Comparison of ENCODE assay signal across 8 cellular contexts in genomic region chr16:79261461-79261860, GRCh38.
DNase-seq lines count a peak whose midpoint lies in the region; ATAC-seq and TF ChIP-seq lines count a peak whose summit lies in the region.

No MANE protein-coding gene starts in this region.

- CTCF ChIA-PET in PC-3 (lab: Charles Lee), result no interaction called here

- H3K9me3 ChIP-seq in MM.1S (replicated peaks; ENCODE audit: insufficient read depth, low read length), result no peaks in the 10 kb centered on the region
- H3K9me3 ChIP-seq in PC-3 (ENCODE audit: low read length), result no peaks in the 10 kb centered on the region

- no TSS peak for BruUV-seq in PC-3 (replicated peaks; lab: Mats Ljungman, UMichigan)

- H3K4me3 ChIP-seq in MM.1S (ENCODE audit: low read length) (no peak overlapping the region), PC-3 (ENCODE audit: low read length) (no peak overlapping the region)

- H3K9ac ChIP-seq in MM.1S (ENCODE audit: low read length) (no peak overlapping the region), PC-3 (ENCODE audit: low read length) (no peak overlapping the region)

- no peaks in the 10 kb centered on the region for H3K27me3 ChIP-seq in MM.1S (replicated peaks; ENCODE audit: insufficient read depth, low read length)
- no peaks in the 10 kb centered on the region for H3K27me3 ChIP-seq in PC-3 (ENCODE audit: low read length)

- H3K4me2 ChIP-seq in MM.1S (ENCODE audit: low read depth, low read length), result no peak overlapping the region
- no peak overlapping the region for H3K4me2 ChIP-seq in PC-3 (ENCODE audit: low read length)

- H2AFZ ChIP-seq in MM.1S (ENCODE audit: low read length) (no peak overlapping the region), PC-3 (ENCODE audit: low read length) (no peak overlapping the region)

- H4K20me1 ChIP-seq in MM.1S (ENCODE audit: insufficient read depth, low read length), result no peaks in the 10 kb centered on the region
- no peaks in the 10 kb centered on the region for H4K20me1 ChIP-seq in PC-3 (ENCODE audit: low read length)

- ATAC-seq in PC-3, result no peak
- ATAC-seq in GM19463 (IDR thresholded peaks at IDR 0.05; ENCODE audit: unreplicated experiment), result no peak

- H3K27ac ChIP-seq in MM.1S (ENCODE audit: low read length) (no peak overlapping the region), substantia nigra (ENCODE audit: low read depth, low read length, poor library complexity, severe bottlenecking) (no peak overlapping the region), PC-3 (ENCODE audit: low read length) (no peak overlapping the region)

- H3F3A ChIP-seq in MM.1S (ENCODE audit: insufficient read depth, low read length), result no peaks in the 10 kb centered on the region
- no peaks in the 10 kb centered on the region for H3F3A ChIP-seq in PC-3 (ENCODE audit: low read length, unreplicated experiment)

- intact Hi-C loops in PC-3 (cut with micrococcal nuclease), result no loop called here

- H3K79me2 ChIP-seq in MM.1S (ENCODE audit: low read length) (no peaks in the 10 kb centered on the region), PC-3 (ENCODE audit: low read length) (no peaks in the 10 kb centered on the region)

- H3K9me2 ChIP-seq in MM.1S (replicated peaks; ENCODE audit: insufficient read depth, low read length) (no peaks in the 10 kb centered on the region), PC-3 (replicated peaks; ENCODE audit: low read length) (no peaks in the 10 kb centered on the region)

- POLR2A ChIA-PET in PC-3 (lab: Charles Lee; ENCODE audit: unreplicated experiment), result no interaction called here

- TF ChIP-seq CTCF in GM10266 (IDR thresholded peaks at IDR 0.05; ENCODE audit: control insufficient read depth, insufficient read depth, low read depth, missing control alignments), result peak; percentile 39
- peak; percentile 39 for TF ChIP-seq CTCF in MM.1S (IDR thresholded peaks at IDR 0.05; ENCODE audit: low read length)
- no peak; the same call in 1 of the 2 replicates for TF ChIP-seq CTCF in PC-3 (conservative IDR thresholded peaks at IDR 0.05; ENCODE audit: low read depth, low read length)

- H3K36me3 ChIP-seq in MM.1S (replicated peaks; ENCODE audit: insufficient read depth, low read length) (no peaks in the 10 kb centered on the region), PC-3 (ENCODE audit: low read depth, low read length) (no peaks in the 10 kb centered on the region)

- H3K4me1 ChIP-seq in MM.1S (ENCODE audit: low read length), result no peaks in the 10 kb centered on the region
- H3K4me1 ChIP-seq in PC-3 (ENCODE audit: insufficient read depth, low read length), result no peaks in the 10 kb centered on the region

- DNase-seq in GM10266 (ENCODE audit: extremely low spot score) (no peak), MM.1S (no peak), activated T-helper 1 cell treated with Interleukin-2 at 50 U/mL for 16 hours (ENCODE audit: low read depth) (peak; percentile 22), kidney glomerular epithelial cell (lab: John Stamatoyannopoulos, UW) (peak; percentile 73), substantia nigra (lab: John Stamatoyannopoulos, UW) (peak in 25 of 49 donors; percentile 2 to 59 (median 20)), PC-3 (no peak), OCI-M2 (lab: John Stamatoyannopoulos, UW; ENCODE audit: unreplicated experiment) (no peak)

Comparison
In these comparisons a context has a peak if more than half of its experiments do, and no peak if none do; other contexts are left out.
1. DNase-seq: peak in activated T-helper 1 cell treated with Interleukin-2 at 50 U/mL for 16 hours (single experiment), kidney glomerular epithelial cell (single experiment) and substantia nigra (25 of 49); none in GM10266 (single experiment), MM.1S (single experiment), PC-3 (single experiment) and OCI-M2 (single experiment).